Comparison of ENCODE assay signal across 1 cellular context in the genomic region with DNA sequence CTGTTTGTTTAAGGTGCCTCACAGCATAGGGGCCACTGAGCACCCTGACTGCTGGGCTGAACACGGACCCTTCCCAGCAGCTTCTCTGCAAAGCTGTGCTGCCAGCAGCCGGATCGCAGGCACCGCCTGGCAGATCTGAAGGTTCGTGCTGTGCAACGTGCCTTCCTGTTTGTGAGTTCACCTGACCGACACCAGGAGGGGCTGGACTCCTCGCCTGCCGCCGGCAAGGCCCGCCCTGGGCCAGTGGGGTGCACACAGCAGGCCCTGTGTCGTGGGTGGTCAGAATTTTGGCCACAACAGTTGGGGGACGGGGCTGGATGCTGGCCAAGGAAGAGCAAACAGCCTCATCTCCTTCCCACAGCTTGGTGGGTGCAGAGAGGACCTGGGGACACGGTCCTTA.
TF ChIP-seq lines count a peak whose summit lies in the region.

No MANE protein-coding gene starts in this region.

TF ChIP-seq in IMR-90, 13 proteins besides CTCF, POLR2A, EP300 and RAD21:
- TF ChIP-seq, protein P1, sequence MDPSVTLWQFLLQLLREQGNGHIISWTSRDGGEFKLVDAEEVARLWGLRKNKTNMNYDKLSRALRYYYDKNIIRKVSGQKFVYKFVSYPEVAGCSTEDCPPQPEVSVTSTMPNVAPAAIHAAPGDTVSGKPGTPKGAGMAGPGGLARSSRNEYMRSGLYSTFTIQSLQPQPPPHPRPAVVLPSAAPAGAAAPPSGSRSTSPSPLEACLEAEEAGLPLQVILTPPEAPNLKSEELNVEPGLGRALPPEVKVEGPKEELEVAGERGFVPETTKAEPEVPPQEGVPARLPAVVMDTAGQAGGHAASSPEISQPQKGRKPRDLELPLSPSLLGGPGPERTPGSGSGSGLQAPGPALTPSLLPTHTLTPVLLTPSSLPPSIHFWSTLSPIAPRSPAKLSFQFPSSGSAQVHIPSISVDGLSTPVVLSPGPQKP (IDR thresholded peaks at IDR 0.05; ENCODE audit: borderline replicate concordance, low read depth, low read length), result no peak
- TF ChIP-seq FOS (IDR thresholded peaks at IDR 0.05; ENCODE audit: low read depth, low read length) (no peak), MAFK (IDR thresholded peaks at IDR 0.05; ENCODE audit: low read depth, low read length) (no peak), CEBPB (IDR thresholded peaks at IDR 0.05; ENCODE audit: low read depth, low read length) (no peak), BHLHE40 (IDR thresholded peaks at IDR 0.05; ENCODE audit: low read depth, low read length) (no peak), RFX5 (IDR thresholded peaks at IDR 0.05; ENCODE audit: low read depth, low read length) (no peak), CHD1 (IDR thresholded peaks at IDR 0.05; ENCODE audit: low read depth, low read length) (no peak)
